ENCODE assay signal across 1 cellular context in genomic region chr11:65422104-65422632, GRCh38.
TF ChIP-seq lines count a peak whose summit lies in the region.

No MANE protein-coding gene starts in this region.

TF ChIP-seq in WTC11, 78 proteins besides CTCF, POLR2A, EP300 and RAD21 (continued from another document):
- TF ChIP-seq, protein P1, sequence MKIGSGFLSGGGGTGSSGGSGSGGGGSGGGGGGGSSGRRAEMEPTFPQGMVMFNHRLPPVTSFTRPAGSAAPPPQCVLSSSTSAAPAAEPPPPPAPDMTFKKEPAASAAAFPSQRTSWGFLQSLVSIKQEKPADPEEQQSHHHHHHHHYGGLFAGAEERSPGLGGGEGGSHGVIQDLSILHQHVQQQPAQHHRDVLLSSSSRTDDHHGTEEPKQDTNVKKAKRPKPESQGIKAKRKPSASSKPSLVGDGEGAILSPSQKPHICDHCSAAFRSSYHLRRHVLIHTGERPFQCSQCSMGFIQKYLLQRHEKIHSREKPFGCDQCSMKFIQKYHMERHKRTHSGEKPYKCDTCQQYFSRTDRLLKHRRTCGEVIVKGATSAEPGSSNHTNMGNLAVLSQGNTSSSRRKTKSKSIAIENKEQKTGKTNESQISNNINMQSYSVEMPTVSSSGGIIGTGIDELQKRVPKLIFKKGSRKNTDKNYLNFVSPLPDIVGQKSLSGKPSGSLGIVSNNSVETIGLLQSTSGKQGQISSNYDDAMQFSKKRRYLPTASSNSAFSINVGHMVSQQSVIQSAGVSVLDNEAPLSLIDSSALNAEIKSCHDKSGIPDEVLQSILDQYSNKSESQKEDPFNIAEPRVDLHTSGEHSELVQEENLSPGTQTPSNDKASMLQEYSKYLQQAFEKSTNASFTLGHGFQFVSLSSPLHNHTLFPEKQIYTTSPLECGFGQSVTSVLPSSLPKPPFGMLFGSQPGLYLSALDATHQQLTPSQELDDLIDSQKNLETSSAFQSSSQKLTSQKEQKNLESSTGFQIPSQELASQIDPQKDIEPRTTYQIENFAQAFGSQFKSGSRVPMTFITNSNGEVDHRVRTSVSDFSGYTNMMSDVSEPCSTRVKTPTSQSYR (CRISPR knock-in tag; IDR thresholded peaks at IDR 0.05): no peak; the same call in 1 of the 2 replicates
- TF ChIP-seq ETV6 (CRISPR knock-in tag; IDR thresholded peaks at IDR 0.05) (peak; percentile 68), RELA (CRISPR knock-in tag; IDR thresholded peaks at IDR 0.05; ENCODE audit: borderline replicate concordance) (no peak; the same call in 1 of the 2 replicates), MXD4 (CRISPR knock-in tag; IDR thresholded peaks at IDR 0.05; ENCODE audit: borderline replicate concordance) (no peak), STAT6 (CRISPR knock-in tag; conservative IDR thresholded peaks at IDR 0.05; ENCODE audit: low read depth) (no peak), ZNF317 (CRISPR knock-in tag; IDR thresholded peaks at IDR 0.05; ENCODE audit: borderline replicate concordance, low read depth) (no peak), TEAD1 (CRISPR knock-in tag; IDR thresholded peaks at IDR 0.05) (0 out of 2 replicates have a peak, but pooled peaks have one; percentile 69), E2F1 (CRISPR knock-in tag; IDR thresholded peaks at IDR 0.05) (0 out of 2 replicates have a peak, but pooled peaks have one; percentile 21), SOX15 (CRISPR knock-in tag; IDR thresholded peaks at IDR 0.05) (no peak), CBFB (CRISPR knock-in tag; IDR thresholded peaks at IDR 0.05; ENCODE audit: low read depth) (no peak), EMX1 (CRISPR knock-in tag; IDR thresholded peaks at IDR 0.05) (no peak), TP53 (CRISPR knock-in tag; IDR thresholded peaks at IDR 0.05) (no peak), FOXP1 (CRISPR knock-in tag; IDR thresholded peaks at IDR 0.05; ENCODE audit: borderline replicate concordance) (no peak; the same call in 1 of the 2 replicates), ATF6 (CRISPR knock-in tag; IDR thresholded peaks at IDR 0.05) (no peak), ZNF671 (CRISPR knock-in tag; IDR thresholded peaks at IDR 0.05) (no peak), PREB (CRISPR knock-in tag; IDR thresholded peaks at IDR 0.05; ENCODE audit: borderline replicate concordance) (no peak; the same call in 1 of the 2 replicates), CREM (CRISPR knock-in tag; IDR thresholded peaks at IDR 0.05) (peak; percentile 89; the same call in 1 of the 2 replicates), E2F5 (CRISPR knock-in tag; IDR thresholded peaks at IDR 0.05) (peak; percentile 76), NR2C2 (CRISPR knock-in tag; IDR thresholded peaks at IDR 0.05) (no peak), CDX4 (CRISPR knock-in tag; IDR thresholded peaks at IDR 0.05; ENCODE audit: borderline replicate concordance) (no peak), FOXP4 (CRISPR knock-in tag; IDR thresholded peaks at IDR 0.05) (peak; percentile 81; the same call in 1 of the 2 replicates), NR1H2 (CRISPR knock-in tag; IDR thresholded peaks at IDR 0.05) (no peak), ZNF121 (CRISPR knock-in tag; IDR thresholded peaks at IDR 0.05) (no peak), GRHL2 (CRISPR knock-in tag; IDR thresholded peaks at IDR 0.05; ENCODE audit: insufficient replicate concordance, severe bottlenecking) (no peak), ESRRA (CRISPR knock-in tag; IDR thresholded peaks at IDR 0.05; ENCODE audit: borderline replicate concordance) (no peak), FOXK1 (CRISPR knock-in tag; IDR thresholded peaks at IDR 0.05) (peak; percentile 76), PRRX2 (CRISPR knock-in tag; IDR thresholded peaks at IDR 0.05) (no peak), ZMAT4 (CRISPR knock-in tag; IDR thresholded peaks at IDR 0.05) (no peak), MYBL2 (CRISPR knock-in tag; IDR thresholded peaks at IDR 0.05) (0 out of 2 replicates have a peak, but pooled peaks have one; percentile 24), ZNF396 (CRISPR knock-in tag; IDR thresholded peaks at IDR 0.05; ENCODE audit: borderline replicate concordance) (no peak), RORB (CRISPR knock-in tag; IDR thresholded peaks at IDR 0.05) (no peak), SP1 (CRISPR knock-in tag; conservative IDR thresholded peaks at IDR 0.05) (0 out of 2 replicates have a peak, but pooled peaks have one; percentile 43), ATF1 (CRISPR knock-in tag; IDR thresholded peaks at IDR 0.05) (no peak), NFATC4 (CRISPR knock-in tag; IDR thresholded peaks at IDR 0.05) (no peak), TEAD4 (CRISPR knock-in tag; IDR thresholded peaks at IDR 0.05) (no peak), HMGA2 (CRISPR knock-in tag; IDR thresholded peaks at IDR 0.05) (no peak), SMAD4 (CRISPR knock-in tag; IDR thresholded peaks at IDR 0.05) (peak; percentile 34; the same call in 1 of the 2 replicates)
- TF ChIP-seq, protein P2, sequence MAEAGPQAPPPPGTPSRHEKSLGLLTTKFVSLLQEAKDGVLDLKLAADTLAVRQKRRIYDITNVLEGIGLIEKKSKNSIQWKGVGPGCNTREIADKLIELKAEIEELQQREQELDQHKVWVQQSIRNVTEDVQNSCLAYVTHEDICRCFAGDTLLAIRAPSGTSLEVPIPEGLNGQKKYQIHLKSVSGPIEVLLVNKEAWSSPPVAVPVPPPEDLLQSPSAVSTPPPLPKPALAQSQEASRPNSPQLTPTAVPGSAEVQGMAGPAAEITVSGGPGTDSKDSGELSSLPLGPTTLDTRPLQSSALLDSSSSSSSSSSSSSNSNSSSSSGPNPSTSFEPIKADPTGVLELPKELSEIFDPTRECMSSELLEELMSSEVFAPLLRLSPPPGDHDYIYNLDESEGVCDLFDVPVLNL (CRISPR knock-in tag; IDR thresholded peaks at IDR 0.05; ENCODE audit: borderline replicate concordance, low read depth): no peak
- TF ChIP-seq, protein P3, sequence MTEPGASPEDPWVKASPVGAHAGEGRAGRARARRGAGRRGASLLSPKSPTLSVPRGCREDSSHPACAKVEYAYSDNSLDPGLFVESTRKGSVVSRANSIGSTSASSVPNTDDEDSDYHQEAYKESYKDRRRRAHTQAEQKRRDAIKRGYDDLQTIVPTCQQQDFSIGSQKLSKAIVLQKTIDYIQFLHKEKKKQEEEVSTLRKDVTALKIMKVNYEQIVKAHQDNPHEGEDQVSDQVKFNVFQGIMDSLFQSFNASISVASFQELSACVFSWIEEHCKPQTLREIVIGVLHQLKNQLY (CRISPR knock-in tag; IDR thresholded peaks at IDR 0.05): no peak
- TF ChIP-seq, protein P4, sequence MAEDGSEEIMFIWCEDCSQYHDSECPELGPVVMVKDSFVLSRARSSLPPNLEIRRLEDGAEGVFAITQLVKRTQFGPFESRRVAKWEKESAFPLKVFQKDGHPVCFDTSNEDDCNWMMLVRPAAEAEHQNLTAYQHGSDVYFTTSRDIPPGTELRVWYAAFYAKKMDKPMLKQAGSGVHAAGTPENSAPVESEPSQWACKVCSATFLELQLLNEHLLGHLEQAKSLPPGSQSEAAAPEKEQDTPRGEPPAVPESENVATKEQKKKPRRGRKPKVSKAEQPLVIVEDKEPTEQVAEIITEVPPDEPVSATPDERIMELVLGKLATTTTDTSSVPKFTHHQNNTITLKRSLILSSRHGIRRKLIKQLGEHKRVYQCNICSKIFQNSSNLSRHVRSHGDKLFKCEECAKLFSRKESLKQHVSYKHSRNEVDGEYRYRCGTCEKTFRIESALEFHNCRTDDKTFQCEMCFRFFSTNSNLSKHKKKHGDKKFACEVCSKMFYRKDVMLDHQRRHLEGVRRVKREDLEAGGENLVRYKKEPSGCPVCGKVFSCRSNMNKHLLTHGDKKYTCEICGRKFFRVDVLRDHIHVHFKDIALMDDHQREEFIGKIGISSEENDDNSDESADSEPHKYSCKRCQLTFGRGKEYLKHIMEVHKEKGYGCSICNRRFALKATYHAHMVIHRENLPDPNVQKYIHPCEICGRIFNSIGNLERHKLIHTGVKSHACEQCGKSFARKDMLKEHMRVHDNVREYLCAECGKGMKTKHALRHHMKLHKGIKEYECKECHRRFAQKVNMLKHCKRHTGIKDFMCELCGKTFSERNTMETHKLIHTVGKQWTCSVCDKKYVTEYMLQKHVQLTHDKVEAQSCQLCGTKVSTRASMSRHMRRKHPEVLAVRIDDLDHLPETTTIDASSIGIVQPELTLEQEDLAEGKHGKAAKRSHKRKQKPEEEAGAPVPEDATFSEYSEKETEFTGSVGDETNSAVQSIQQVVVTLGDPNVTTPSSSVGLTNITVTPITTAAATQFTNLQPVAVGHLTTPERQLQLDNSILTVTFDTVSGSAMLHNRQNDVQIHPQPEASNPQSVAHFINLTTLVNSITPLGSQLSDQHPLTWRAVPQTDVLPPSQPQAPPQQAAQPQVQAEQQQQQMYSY (CRISPR knock-in tag; IDR thresholded peaks at IDR 0.05): no peak
- TF ChIP-seq, protein P5, sequence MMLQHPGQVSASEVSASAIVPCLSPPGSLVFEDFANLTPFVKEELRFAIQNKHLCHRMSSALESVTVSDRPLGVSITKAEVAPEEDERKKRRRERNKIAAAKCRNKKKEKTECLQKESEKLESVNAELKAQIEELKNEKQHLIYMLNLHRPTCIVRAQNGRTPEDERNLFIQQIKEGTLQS (CRISPR knock-in tag; conservative IDR thresholded peaks at IDR 0.05): no peak
TF ChIP-seq in WTC11: peak in this region for 17.
